Comparison of ENCODE assay signal across 20 cellular contexts in the genomic region with DNA sequence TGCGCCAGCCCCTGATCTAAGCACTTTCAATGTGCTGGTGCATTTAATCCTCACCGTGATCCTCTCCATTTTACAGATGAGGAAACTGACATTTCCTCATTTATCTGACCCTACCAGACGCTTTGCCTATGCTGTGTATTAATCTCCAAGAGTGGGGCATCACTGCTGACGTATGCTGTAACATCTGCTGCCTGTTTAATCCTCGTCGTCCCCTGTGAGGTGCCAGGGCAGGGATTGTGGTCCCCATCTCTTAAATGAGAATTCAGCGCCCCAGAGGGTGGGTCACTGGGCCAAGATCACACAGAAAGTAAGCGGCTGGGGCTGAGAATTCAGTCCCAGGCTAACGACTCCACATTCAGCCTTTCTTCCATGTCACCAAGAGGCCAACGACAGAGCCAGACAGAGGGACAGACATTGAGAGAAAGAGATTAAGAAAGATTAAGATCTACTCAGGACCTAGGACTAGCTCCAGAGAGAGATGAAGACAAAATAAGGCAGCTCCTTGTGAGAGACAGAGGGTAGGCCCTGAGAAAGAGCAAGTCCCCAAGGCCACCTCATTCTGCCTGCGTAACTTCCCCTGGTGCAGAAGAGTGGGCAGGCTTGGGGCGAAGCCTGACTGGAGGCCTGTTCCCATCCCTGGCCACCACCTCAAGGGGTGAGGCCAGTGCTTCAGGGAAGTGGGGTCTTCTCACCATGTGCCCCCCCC. TPM values are rescaled to one million over a fixed set of nuclear protein-coding genes. Genes with fewer than 3 reads are reported as not detected.
DNase-seq lines count a peak whose midpoint lies in the region; ATAC-seq and TF ChIP-seq lines count a peak whose summit lies in the region.
"Had no signal": no experiment of that assay in that cellular context is flagged by ENCODE, and none has a peak within 500 bp of the region (broad histone marks: within the 10 kb centered on the region; RNA-seq: fewer than 3 reads in every experiment).

No MANE protein-coding gene starts in this region.

- no peaks in the 10 kb centered on the region for H3K36me3 ChIP-seq in HEK293 (ENCODE audit: control insufficient read depth in 2 of 2, insufficient read depth in 1 of 2, low read length in 2 of 2)
- H3K36me3 ChIP-seq in neural progenitor cell: no peaks in the 10 kb centered on the region
- no peaks in the 10 kb centered on the region for H3K36me3 ChIP-seq in PC-9 (ENCODE audit: low read depth)
- H3K36me3 ChIP-seq: BLaER1 treated with 17β-estradiol and CSF1 and Interleukin-3, amounts not matched to agents 10 nM and 100 nM had no signal

- CTCF ChIA-PET in HEK293 (lab: Yijun Ruan, JAX) (interaction anchor here (0.5 to 2.5 kb wide), 7 partner anchors 9 to 323 kb away, joined by 3 to 9 read pairs (median 4); no protein-coding TSS in a partner anchor), PC-9 (lab: Charles Lee) (interaction anchor here (0.7 kb wide), 1 partner anchor 65 kb away, joined by 3 read pairs; no protein-coding TSS in a partner anchor)
- CTCF ChIA-PET in activated CD4-positive, alpha-beta memory T cell treated with anti-CD3 and anti-CD28 coated beads, Interleukin-2, amount 10 ng/mL, durations not matched to agents 7 days and 5 days (lab: Charles Lee): interaction anchor here (0.6 to 0.8 kb wide), 2 partner anchors 52 to 70 kb away, joined by 3 read pairs; no protein-coding TSS in a partner anchor

- H3K9me3 Mint-ChIP-seq in neural progenitor cell: no peaks in the 10 kb centered on the region
- no peaks in the 10 kb centered on the region for H3K9me3 Mint-ChIP-seq in activated CD4-positive, alpha-beta memory T cell treated with anti-CD3 and anti-CD28 coated beads, Interleukin-2, amount 10 ng/mL, durations not matched to agents 7 days and 5 days
- H3K9me3 Mint-ChIP-seq: CD4-positive, CD25-positive, alpha-beta regulatory T cell; CD8-positive, alpha-beta memory T cell; GM23338; IgD-negative memory B cell had no signal

- no peak overlapping the region for H3K4me3 ChIP-seq in HEK293 (ENCODE audit: low read depth, low read length)
- no peak overlapping the region for H3K4me3 ChIP-seq in neural progenitor cell
- no peak overlapping the region for H3K4me3 ChIP-seq in PC-9
- H3K4me3 ChIP-seq: BLaER1 treated with 17β-estradiol and CSF1 and Interleukin-3, amounts not matched to agents 10 nM and 100 nM; GM23338 had no signal

- H2AFZ ChIP-seq in neural progenitor cell (replicated peaks) (no peak overlapping the region), PC-9 (no peak overlapping the region)
- H2AFZ ChIP-seq: GM23338 had no signal

- H3K36me3 Mint-ChIP-seq in neural progenitor cell: peaks cover 3% of the 10 kb centered on the region
- no peaks in the 10 kb centered on the region for H3K36me3 Mint-ChIP-seq in activated CD4-positive, alpha-beta memory T cell treated with anti-CD3 and anti-CD28 coated beads, Interleukin-2, amount 10 ng/mL, durations not matched to agents 7 days and 5 days (ENCODE audit: low read depth)
- H3K36me3 Mint-ChIP-seq: CD4-positive, CD25-positive, alpha-beta regulatory T cell; CD8-positive, alpha-beta memory T cell had no signal

- H3K79me2 ChIP-seq in neural progenitor cell (ENCODE audit: low read depth) (no peaks in the 10 kb centered on the region), PC-9 (ENCODE audit: low read depth) (no peaks in the 10 kb centered on the region)

- TF ChIP-seq CTCF in HEK293 (tag by site-specific recombination; IDR thresholded peaks at IDR 0.05) (no peak), neural progenitor cell (IDR thresholded peaks at IDR 0.05) (no peak), PC-9 (conservative IDR thresholded peaks at IDR 0.05) (no peak)

- peaks cover 5% of the 10 kb centered on the region for H3K27me3 Mint-ChIP-seq in neural progenitor cell (ENCODE audit: insufficient read depth, low read depth)
- H3K27me3 Mint-ChIP-seq in activated CD4-positive, alpha-beta memory T cell treated with anti-CD3 and anti-CD28 coated beads, Interleukin-2, amount 10 ng/mL, durations not matched to agents 7 days and 5 days: peaks cover 11% of the 10 kb centered on the region

- H3K4me2 ChIP-seq in neural progenitor cell (no peak overlapping the region), PC-9 (no peak overlapping the region)
- H3K4me2 ChIP-seq: BLaER1 treated with 17β-estradiol and CSF1 and Interleukin-3, amounts not matched to agents 10 nM and 100 nM; GM23338 had no signal

- no TSS peak for BruUV-seq in PC-9 (replicated peaks; lab: Mats Ljungman, UMichigan)

- no peak for ATAC-seq in Right ventricle myocardium inferior
- ATAC-seq in left ventricle myocardium superior: no peak
- ATAC-seq: GM23338, HCT116, HepG2 had no signal

- no peaks in the 10 kb centered on the region for H4K20me1 ChIP-seq in neural progenitor cell (ENCODE audit: low read depth)
- no peaks in the 10 kb centered on the region for H4K20me1 ChIP-seq in PC-9 (ENCODE audit: insufficient read depth)

- H3K27ac ChIP-seq in HEK293 (ENCODE audit: extremely low read depth, low read depth, low read length) (no peak overlapping the region), neural progenitor cell (no peak overlapping the region), PC-9 (no peak overlapping the region)
- H3K27ac ChIP-seq: 22Rv1; BLaER1 treated with 17β-estradiol and CSF1 and Interleukin-3, amounts not matched to agents 10 nM and 100 nM had no signal

- H3F3A ChIP-seq in neural progenitor cell (ENCODE audit: low read depth) (peaks cover 8% of the 10 kb centered on the region), PC-9 (ENCODE audit: insufficient read depth, low read depth) (no peaks in the 10 kb centered on the region)

- H3K9ac ChIP-seq in neural progenitor cell: no peak overlapping the region
- H3K9ac ChIP-seq: BLaER1 treated with 17β-estradiol and CSF1 and Interleukin-3, amounts not matched to agents 10 nM and 100 nM had no signal

- no peak overlapping the region for H3K4me3 Mint-ChIP-seq in neural progenitor cell
- H3K4me3 Mint-ChIP-seq in activated CD4-positive, alpha-beta memory T cell treated with anti-CD3 and anti-CD28 coated beads, Interleukin-2, amount 10 ng/mL, durations not matched to agents 7 days and 5 days: no peak overlapping the region
- H3K4me3 Mint-ChIP-seq: B cell; CD4-positive, CD25-positive, alpha-beta regulatory T cell; CD8-positive, alpha-beta memory T cell; GM23338; IgD-negative memory B cell had no signal

- peak overlapping the region; percentile 48 for H3K27ac Mint-ChIP-seq in neural progenitor cell
- no peak overlapping the region for H3K27ac Mint-ChIP-seq in activated CD4-positive, alpha-beta memory T cell treated with anti-CD3 and anti-CD28 coated beads, Interleukin-2, amount 10 ng/mL, durations not matched to agents 7 days and 5 days
- H3K27ac Mint-ChIP-seq: B cell; CD4-positive, CD25-positive, alpha-beta regulatory T cell; CD8-positive, alpha-beta memory T cell; GM23338; IgD-negative memory B cell had no signal

- no peaks in the 10 kb centered on the region for H3K9me2 ChIP-seq in PC-9 (ENCODE audit: insufficient read depth)

- DNase-seq in Right ventricle myocardium inferior (ENCODE audit: missing footprints) (peak; percentile 41), left ventricle myocardium superior (no peak), NCI-H82 treated with DMSO at 0.1 percent for 48 hours (lab: John Stamatoyannopoulos, UW; ENCODE audit: unreplicated experiment) (peak; percentile 98), neural progenitor cell (ENCODE audit: low spot score) (no peak), PC-9 (no peak), COLO668 (lab: John Stamatoyannopoulos, UW; ENCODE audit: unreplicated experiment) (no peak)
- no peak for DNase-seq in activated CD4-positive, alpha-beta memory T cell treated with anti-CD3 and anti-CD28 coated beads, Interleukin-2, amount 10 ng/mL, durations not matched to agents 7 days and 5 days
- DNase-seq: CD4-positive, CD25-positive, alpha-beta regulatory T cell; CD8-positive, alpha-beta memory T cell; DMS 273 treated with DMSO at 0.1 percent for 48 hours; H7; KBM-7 had no signal

- POLR2A ChIA-PET in HEK293 (lab: Yijun Ruan, JAX) (no interaction called here), PC-9 (lab: Charles Lee; ENCODE audit: unreplicated experiment) (interaction anchor here (0.6 kb wide), 1 partner anchor 11 kb away, joined by 3 read pairs; no protein-coding TSS in a partner anchor)
- POLR2A ChIA-PET in activated CD4-positive, alpha-beta memory T cell treated with anti-CD3 and anti-CD28 coated beads, Interleukin-2, amount 10 ng/mL, durations not matched to agents 7 days and 5 days (lab: Charles Lee): no interaction called here

- H3K9me3 ChIP-seq in HEK293 (ENCODE audit: control insufficient read depth, insufficient read depth, low read depth, low read length): no peaks in the 10 kb centered on the region
- H3K9me3 ChIP-seq in neural progenitor cell (ENCODE audit: low read depth): no peaks in the 10 kb centered on the region
- no peaks in the 10 kb centered on the region for H3K9me3 ChIP-seq in PC-9 (ENCODE audit: insufficient read depth, low read depth)
- H3K9me3 ChIP-seq: BLaER1 treated with 17β-estradiol and CSF1 and Interleukin-3, amounts not matched to agents 10 nM and 100 nM had no signal

- H3K4me1 Mint-ChIP-seq in neural progenitor cell: peaks cover 36% of the 10 kb centered on the region
- no peaks in the 10 kb centered on the region for H3K4me1 Mint-ChIP-seq in activated CD4-positive, alpha-beta memory T cell treated with anti-CD3 and anti-CD28 coated beads, Interleukin-2, amount 10 ng/mL, durations not matched to agents 7 days and 5 days
- H3K4me1 Mint-ChIP-seq: B cell; CD4-positive, CD25-positive, alpha-beta regulatory T cell; CD8-positive, alpha-beta memory T cell had no signal

- H3K27me3 ChIP-seq in neural progenitor cell (no peaks in the 10 kb centered on the region), PC-9 (ENCODE audit: insufficient read depth, low read depth) (peaks cover 15% of the 10 kb centered on the region; the same call in 1 of the 2 replicates)
- H3K27me3 ChIP-seq: BLaER1 treated with 17β-estradiol and CSF1 and Interleukin-3, amounts not matched to agents 10 nM and 100 nM had no signal

- H3K4me1 ChIP-seq in HEK293 (ENCODE audit: control insufficient read depth, insufficient read depth, low read length): peaks cover 3% of the 10 kb centered on the region; the same call in 1 of the 2 replicates
- H3K4me1 ChIP-seq in neural progenitor cell: peaks cover 20% of the 10 kb centered on the region
- no peaks in the 10 kb centered on the region for H3K4me1 ChIP-seq in PC-9 (replicated peaks; ENCODE audit: insufficient read depth)
- H3K4me1 ChIP-seq: BLaER1 treated with 17β-estradiol and CSF1 and Interleukin-3, amounts not matched to agents 10 nM and 100 nM had no signal

- intact Hi-C loops in Right ventricle myocardium inferior (cut with DNase I) (no loop called here), left ventricle myocardium superior (cut with micrococcal nuclease) (no loop called here), PC-9 (cut with micrococcal nuclease; ENCODE audit: unreplicated experiment) (no loop called here)

RNA-seq across cellular contexts. Expression of gene CACNA1G, which starts 13.5 kb away (rescaled TPM):
- total RNA-seq in Right ventricle myocardium inferior: 0.38 TPM
- 0.25 TPM for total RNA-seq in left ventricle myocardium superior
- total RNA-seq in neural progenitor cell (ENCODE audit: low replicate concordance): 1.6 and 4.9 TPM in 2 replicates
- 0.28 and 0.46 TPM in 2 replicates for total RNA-seq in PC-9 (2021)
- not detected for total RNA-seq in activated CD4-positive, alpha-beta memory T cell treated with anti-CD3 and anti-CD28 coated beads, Interleukin-2, amount 10 ng/mL, durations not matched to agents 7 days and 5 days

RNA-seq across cellular contexts. Expression of gene SPATA20, which starts 27.0 kb away (rescaled TPM):
- 60.4 TPM for total RNA-seq in Right ventricle myocardium inferior
- 68.7 TPM for total RNA-seq in left ventricle myocardium superior
- total RNA-seq in neural progenitor cell (ENCODE audit: low replicate concordance): 22.8 and 60.5 TPM in 2 replicates
- total RNA-seq in PC-9 (2021): 41.5 and 60.5 TPM in 2 replicates
- total RNA-seq in activated CD4-positive, alpha-beta memory T cell treated with anti-CD3 and anti-CD28 coated beads, Interleukin-2, amount 10 ng/mL, durations not matched to agents 7 days and 5 days: 10 to 100 TPM; 14.5 to 17.8 TPM

RNA-seq across cellular contexts. Expression of gene EPN3, which starts 41.5 kb away (rescaled TPM):
- 21.5 TPM for total RNA-seq in Right ventricle myocardium inferior
- 33.4 TPM for total RNA-seq in left ventricle myocardium superior
- 0.09 and 0.24 TPM in 2 replicates for total RNA-seq in neural progenitor cell (ENCODE audit: low replicate concordance)
- total RNA-seq in PC-9 (2021): 15.6 and 22.8 TPM in 2 replicates
- not detected for total RNA-seq in activated CD4-positive, alpha-beta memory T cell treated with anti-CD3 and anti-CD28 coated beads, Interleukin-2, amount 10 ng/mL, durations not matched to agents 7 days and 5 days
- total RNA-seq: B cell; CD4-positive, CD25-positive, alpha-beta regulatory T cell; CD8-positive, alpha-beta memory T cell had no signal

Comparison
In these comparisons a context has a peak if more than half of its experiments do, and no peak if none do; other contexts are left out.
1. DNase-seq: peak in Right ventricle myocardium inferior (single experiment) and NCI-H82 treated with DMSO at 0.1 percent for 48 hours (single experiment); none in left ventricle myocardium superior (single experiment), neural progenitor cell (single experiment), PC-9 (0 of 2), activated CD4-positive, alpha-beta memory T cell treated with anti-CD3 and anti-CD28 coated beads, Interleukin-2, amount 10 ng/mL, durations not matched to agents 7 days and 5 days (single experiment) and COLO668 (single experiment).
2. RNA of gene EPN3, which starts 41.5 kb away (total RNA-seq): 33.4 TPM in left ventricle myocardium superior (single experiment), 15.6 to 22.8 TPM in PC-9 and 21.5 TPM in Right ventricle myocardium inferior (single experiment); 0.09 to 0.24 TPM in neural progenitor cell and not detected in activated CD4-positive, alpha-beta memory T cell treated with anti-CD3 and anti-CD28 coated beads, Interleukin-2, amount 10 ng/mL, durations not matched to agents 7 days and 5 days; every median in the first group is over 10 times any median in the second.